1 cellular context compared by ENCODE assay signal in the genomic region with DNA sequence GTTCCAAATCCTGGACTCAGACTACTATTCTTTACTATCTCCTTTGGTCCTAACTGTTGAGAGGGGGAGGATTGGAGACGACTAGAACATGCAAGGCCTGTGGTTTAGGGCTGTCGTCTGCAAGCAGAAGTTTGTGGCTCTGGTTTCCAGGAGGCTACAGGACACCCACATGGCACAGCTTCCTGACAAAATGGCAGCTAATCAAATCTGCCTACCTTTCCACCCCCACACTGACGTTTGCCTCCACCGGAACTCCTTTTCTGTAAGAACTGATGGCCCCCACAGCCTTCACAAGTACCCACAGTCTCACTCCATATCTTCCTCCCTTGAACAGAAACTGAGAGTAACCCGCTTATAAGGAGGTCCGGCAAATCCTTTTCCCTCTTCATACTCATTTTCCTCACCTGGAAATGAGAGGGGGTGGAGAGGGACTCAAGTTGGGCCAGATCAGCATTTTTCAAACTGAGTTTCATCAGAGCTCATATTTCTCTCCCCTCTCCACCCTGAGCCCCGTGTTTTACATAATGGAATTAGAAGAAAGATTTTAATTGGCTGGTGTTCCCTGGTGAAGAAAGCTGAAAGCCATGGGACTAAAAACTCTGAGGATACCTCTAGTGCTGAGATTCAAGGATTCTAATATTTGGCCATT.
TF ChIP-seq lines count a peak whose summit lies in the region.

No MANE protein-coding gene starts in this region.

TF ChIP-seq in SK-N-SH treated with all-trans-retinoic acid at 6 μM for 48 hours, 23 proteins besides CTCF, POLR2A, EP300 and RAD21 (continued from another document):
- TF ChIP-seq, protein P1, sequence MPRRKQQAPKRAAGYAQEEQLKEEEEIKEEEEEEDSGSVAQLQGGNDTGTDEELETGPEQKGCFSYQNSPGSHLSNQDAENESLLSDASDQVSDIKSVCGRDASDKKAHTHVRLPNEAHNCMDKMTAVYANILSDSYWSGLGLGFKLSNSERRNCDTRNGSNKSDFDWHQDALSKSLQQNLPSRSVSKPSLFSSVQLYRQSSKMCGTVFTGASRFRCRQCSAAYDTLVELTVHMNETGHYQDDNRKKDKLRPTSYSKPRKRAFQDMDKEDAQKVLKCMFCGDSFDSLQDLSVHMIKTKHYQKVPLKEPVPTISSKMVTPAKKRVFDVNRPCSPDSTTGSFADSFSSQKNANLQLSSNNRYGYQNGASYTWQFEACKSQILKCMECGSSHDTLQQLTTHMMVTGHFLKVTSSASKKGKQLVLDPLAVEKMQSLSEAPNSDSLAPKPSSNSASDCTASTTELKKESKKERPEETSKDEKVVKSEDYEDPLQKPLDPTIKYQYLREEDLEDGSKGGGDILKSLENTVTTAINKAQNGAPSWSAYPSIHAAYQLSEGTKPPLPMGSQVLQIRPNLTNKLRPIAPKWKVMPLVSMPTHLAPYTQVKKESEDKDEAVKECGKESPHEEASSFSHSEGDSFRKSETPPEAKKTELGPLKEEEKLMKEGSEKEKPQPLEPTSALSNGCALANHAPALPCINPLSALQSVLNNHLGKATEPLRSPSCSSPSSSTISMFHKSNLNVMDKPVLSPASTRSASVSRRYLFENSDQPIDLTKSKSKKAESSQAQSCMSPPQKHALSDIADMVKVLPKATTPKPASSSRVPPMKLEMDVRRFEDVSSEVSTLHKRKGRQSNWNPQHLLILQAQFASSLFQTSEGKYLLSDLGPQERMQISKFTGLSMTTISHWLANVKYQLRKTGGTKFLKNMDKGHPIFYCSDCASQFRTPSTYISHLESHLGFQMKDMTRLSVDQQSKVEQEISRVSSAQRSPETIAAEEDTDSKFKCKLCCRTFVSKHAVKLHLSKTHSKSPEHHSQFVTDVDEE (CRISPR knock-in tag; IDR thresholded peaks at IDR 0.05): no peak
- TF ChIP-seq TCF4 (CRISPR knock-in tag; IDR thresholded peaks at IDR 0.05; ENCODE audit: borderline replicate concordance) (no peak), ZC3H10 (CRISPR knock-in tag; IDR thresholded peaks at IDR 0.05) (no peak), CSDC2 (CRISPR knock-in tag; IDR thresholded peaks at IDR 0.05) (no peak), ZNF8 (CRISPR knock-in tag; IDR thresholded peaks at IDR 0.05) (no peak), RARB (CRISPR knock-in tag; IDR thresholded peaks at IDR 0.05) (no peak), ZFP30 (CRISPR knock-in tag; IDR thresholded peaks at IDR 0.05) (no peak)
